In genomic region chr13:91312324-91312723, GRCh38 we compare ENCODE assay signal across 13 cellular contexts. TPM values are rescaled to one million over a fixed set of nuclear protein-coding genes. Genes with fewer than 3 reads are reported as not detected.
A peak's percentile ranks its signal among the peaks of the same experiment; 100 is the strongest.
DNase-seq lines count a peak whose midpoint lies in the region; ATAC-seq, FAIRE-seq and TF ChIP-seq lines count a peak whose summit lies in the region.
"Had no signal": no experiment of that assay in that cellular context is flagged by ENCODE, and none has a peak within 500 bp of the region (broad histone marks: within the 10 kb centered on the region; RNA-seq: fewer than 3 reads in every experiment).

No MANE protein-coding gene starts in this region.

- H2AFZ ChIP-seq in trophoblast cell (ENCODE audit: insufficient read depth, low read length, poor library complexity): no peak overlapping the region

- peak; percentile 31 for ATAC-seq in GM19455 (IDR thresholded peaks at IDR 0.05; ENCODE audit: unreplicated experiment)
- ATAC-seq in HG03139 (IDR thresholded peaks at IDR 0.05; ENCODE audit: unreplicated experiment): peak; percentile 25

- no peak overlapping the region for H4K8ac ChIP-seq in trophoblast cell (ENCODE audit: low read depth, low read length)

- H3K4ac ChIP-seq in trophoblast cell (ENCODE audit: low read depth, low read length): no peak overlapping the region

- peak; percentile 48 for FAIRE-seq in GM12891 (lab: Jason Lieb, UNC)

- no peaks in the 10 kb centered on the region for H3K79me1 ChIP-seq in trophoblast cell (ENCODE audit: low read length)

- H3K4me3 ChIP-seq in trophoblast cell (ENCODE audit: low read depth, low read length): no peak overlapping the region
- H3K4me3 ChIP-seq: left lung had no signal

- no peak overlapping the region for H3K23ac ChIP-seq in trophoblast cell (ENCODE audit: low read length)

- H2BK12ac ChIP-seq in trophoblast cell (ENCODE audit: low read length): no peak overlapping the region

- no peak overlapping the region for H2BK5ac ChIP-seq in trophoblast cell (ENCODE audit: low read depth, low read length, poor library complexity)

- TF ChIP-seq POLR2A in GM12891 (IDR thresholded peaks at IDR 0.05; ENCODE audit: low read depth, low read length): no peak

- no peaks in the 10 kb centered on the region for H3K27me3 ChIP-seq in trophoblast cell (ENCODE audit: insufficient read depth, low read length)

- no peak overlapping the region for H3K18ac ChIP-seq in trophoblast cell (ENCODE audit: low read length)

- no peak overlapping the region for H3K4me2 ChIP-seq in trophoblast cell (ENCODE audit: low read length)

- H3K79me2 ChIP-seq in trophoblast cell (ENCODE audit: control insufficient read depth, insufficient read depth, low read length, poor library complexity): no peaks in the 10 kb centered on the region

- H2BK120ac ChIP-seq in trophoblast cell (ENCODE audit: insufficient read depth, low read length, poor library complexity): no peak overlapping the region

- H3K14ac ChIP-seq in trophoblast cell (ENCODE audit: low read length): no peak overlapping the region

- no peak overlapping the region for H3K9ac ChIP-seq in trophoblast cell (ENCODE audit: low read length)

- no peak overlapping the region for H4K91ac ChIP-seq in trophoblast cell (ENCODE audit: low read depth, low read length)

- no peaks in the 10 kb centered on the region for H3K36me3 ChIP-seq in trophoblast cell (ENCODE audit: control insufficient read depth in 1 of 2, insufficient read depth in 2 of 2, low read length in 2 of 2)
- H3K36me3 ChIP-seq: left lung had no signal

- H3K9me3 ChIP-seq in trophoblast cell (ENCODE audit: insufficient read depth, low read depth, low read length): no peaks in the 10 kb centered on the region
- H3K9me3 ChIP-seq: left lung had no signal

- H4K12ac ChIP-seq in trophoblast cell (ENCODE audit: low read depth, low read length): no peak overlapping the region

- H3K27ac ChIP-seq in trophoblast cell (ENCODE audit: low read depth, low read length): no peak overlapping the region
- H3K27ac ChIP-seq: epithelial cell of prostate, left lung had no signal

- H3K4me1 ChIP-seq in trophoblast cell (ENCODE audit: control insufficient read depth in 1 of 2, insufficient read depth in 2 of 2, low read length in 2 of 2): no peaks in the 10 kb centered on the region
- H3K4me1 ChIP-seq: left lung had no signal

- no CpG with 5 or more reads among the region's 3 CpGs for WGBS in trophoblast cell (ENCODE audit: extremely low coverage, insufficient coverage, insufficient read length)

- DNase-seq in GM12891 (ENCODE audit: insufficient read length, low spot score) (no peak), OCI-M1 (lab: John Stamatoyannopoulos, UW) (peak; percentile 29), NCI-H1092 (lab: John Stamatoyannopoulos, UW) (no peak), trophoblast cell (no peak), NCI-H345 treated with DMSO at 0.1 percent for 48 hours (lab: John Stamatoyannopoulos, UW; ENCODE audit: unreplicated experiment) (no peak), amniotic stem cell (lab: John Stamatoyannopoulos, UW) (no peak)
- DNase-seq: cortex of kidney, left lung, NCI-H1048, T-helper 17 cell had no signal

- no peak overlapping the region for H2AK5ac ChIP-seq in trophoblast cell (ENCODE audit: low read length)

TF ChIP-seq in GM12891, 5 proteins besides CTCF, POLR2A, EP300 and RAD21:
- TF ChIP-seq SPI1 (IDR thresholded peaks at IDR 0.05; ENCODE audit: low read depth, low read length): peak; percentile 28; the same call in 1 of the 2 replicates
- no peak for TF ChIP-seq POU2F2 (IDR thresholded peaks at IDR 0.05; ENCODE audit: low read depth, low read length)

RNA-seq across cellular contexts. Expression of gene MIR17HG, which starts 35.2 kb away (rescaled TPM):
- polyA plus RNA-seq in GM12891 (2012; ENCODE audit: low read depth, missing spikeins): 2.8 TPM
- 6.9 and 9.0 TPM in 2 replicates for polyA plus RNA-seq in trophoblast cell (2013)
